In genomic region chr14:34546275-34547135, GRCh38 we compare ENCODE assay signal across 8 cellular contexts. TPM values are rescaled to one million over a fixed set of nuclear protein-coding genes. Genes with fewer than 3 reads are reported as not detected.
A peak's percentile ranks its signal among the peaks of the same experiment; 100 is the strongest.
DNase-seq lines count a peak whose midpoint lies in the region; ATAC-seq, FAIRE-seq and TF ChIP-seq lines count a peak whose summit lies in the region.
"Not testable (repeated sequence)": the region's sequence is repeated elsewhere in the genome, so short reads cannot be mapped to it uniquely, and the experiment has no call there.

No MANE protein-coding gene starts in this region.

- H3K27ac ChIP-seq in Panc1 (ENCODE audit: low read length), result not testable (repeated sequence)

- CTCF ChIA-PET in Panc1 (lab: Charles Lee), result not testable (repeated sequence)

- POLR2A ChIA-PET in Panc1 (lab: Charles Lee), result not testable (repeated sequence)

- not testable (repeated sequence) for H3K27me3 ChIP-seq in Panc1 (ENCODE audit: control insufficient read depth, insufficient read depth, low read length); bronchial epithelial cell (ENCODE audit: control insufficient read depth, insufficient read depth, low read length)

- not testable (repeated sequence) for H3K9me3 ChIP-seq in Panc1 (ENCODE audit: control insufficient read depth, insufficient read depth, low read depth, low read length); mucosa of descending colon

- not testable (repeated sequence) for H3K4me3 ChIP-seq in Panc1 (ENCODE audit: low read depth in 2 of 2, low read length in 2 of 2); bronchial epithelial cell (ENCODE audit: low read depth, low read length); mucosa of descending colon

- in situ Hi-C loops in Panc1 (cut with HindIII; ENCODE audit: low pct_unique_long_range_greater_than_20kb, low sequenced_read_pairs), result not testable (repeated sequence)

- not testable (repeated sequence) for H3K36me3 ChIP-seq in Panc1 (ENCODE audit: control insufficient read depth, insufficient read depth, low read length); bronchial epithelial cell (ENCODE audit: control insufficient read depth, insufficient read depth, low read length); mucosa of descending colon (ENCODE audit: low read depth)

- not testable (repeated sequence) for DNase-seq in Panc1 (ENCODE audit: low read depth, low spot score); bronchial epithelial cell (ENCODE audit: low read depth); mucosa of descending colon

- BruUV-seq in Panc1 (replicated peaks; lab: Mats Ljungman, UMichigan), result TSS peak; percentile 100

- ATAC-seq in GM18861 (IDR thresholded peaks at IDR 0.05; ENCODE audit: unreplicated experiment) (peak; percentile 55), GM21367 (IDR thresholded peaks at IDR 0.05; ENCODE audit: unreplicated experiment) (peak; percentile 66), HG02759 (IDR thresholded peaks at IDR 0.05; ENCODE audit: unreplicated experiment) (peak; percentile 75), HG03159 (IDR thresholded peaks at IDR 0.05; ENCODE audit: unreplicated experiment) (peak; percentile 68), Panc1 (peak; percentile 82), mucosa of descending colon (peak; percentile 88)

- not testable (repeated sequence) for TF ChIP-seq CTCF in Panc1 (IDR thresholded peaks at IDR 0.05); bronchial epithelial cell (IDR thresholded peaks at IDR 0.05; ENCODE audit: insufficient read depth, low read length, severe bottlenecking); mucosa of descending colon (IDR thresholded peaks at IDR 0.05)

- FAIRE-seq in A204.1 (lab: Jason Lieb, UNC) (peak; percentile 97), bronchial epithelial cell (lab: Jason Lieb, UNC) (peak; percentile 80)

- intact Hi-C loops in Panc1 (cut with micrococcal nuclease; ENCODE audit: unreplicated experiment); mucosa of descending colon (cut with DNase I, micrococcal nuclease): not testable (repeated sequence)

- not testable (repeated sequence) for H3K4me1 ChIP-seq in Panc1 (ENCODE audit: control insufficient read depth, insufficient read depth, low read length); mucosa of descending colon (ENCODE audit: low read depth)

RNA-seq across cellular contexts. Expression of gene EAPP, which starts 7.0 kb away (rescaled TPM):
- total RNA-seq in Panc1 (2021; ENCODE audit: unreplicated experiment), result 16.6 TPM
- 14.8 TPM for polyA plus RNA-seq in Panc1 (2012; ENCODE audit: insufficient read length)
- total RNA-seq in bronchial epithelial cell, result 48.4 and 65.4 TPM in 2 replicates
- 10 to 100 TPM; 43.4 to 78.0 (median 66.0) TPM for total RNA-seq in mucosa of descending colon
